In genomic region chr3:71523628-71524027, GRCh38 we compare ENCODE assay signal across 18 cellular contexts.
"Had no signal": no experiment of that assay in that cellular context is flagged by ENCODE, and none has a peak within 500 bp of the region (broad histone marks: within the 10 kb centered on the region; RNA-seq: fewer than 3 reads in every experiment).

No MANE protein-coding gene starts in this region.

- H3K27me3 ChIP-seq: adrenal gland, esophagus muscularis mucosa, gastroesophageal sphincter, vagina had no signal

- H3K4me3 ChIP-seq: adrenal gland, esophagus muscularis mucosa, gastroesophageal sphincter, mucosa of descending colon, thoracic aorta, vagina had no signal

- DNase-seq: activated CD4-positive, alpha-beta T cell treated with anti-CD3 and anti-CD28 coated beads for 36 hours; activated CD4-positive, alpha-beta T cell treated with anti-CD3 and anti-CD28 coated beads, Interleukin-2, amount 50 U/mL, for 4 hours; activated CD8-positive, alpha-beta memory T cell treated with anti-CD3 and anti-CD28 coated beads for 24 hours; activated CD8-positive, alpha-beta memory T cell treated with anti-CD3 and anti-CD28 coated beads, Interleukin-2, amount 50 U/mL, for 4 hours; activated naive CD4-positive, alpha-beta T cell; activated T-cell treated with anti-CD3 and anti-CD28 coated beads, Interleukin-2, amount 50 U/mL, for 24 hours; adrenal gland; effector memory CD8-positive, alpha-beta T cell; hypothalamus; mucosa of descending colon; occipital lobe; small intestine; stimulated activated CD4-positive, alpha-beta T cell treated with anti-CD3 and anti-CD28 coated beads, Interleukin-15, amount 100 ng/mL, for 24 hours; T-cell had no signal

- H3K9me3 ChIP-seq: adrenal gland, esophagus muscularis mucosa, gastroesophageal sphincter, mucosa of descending colon, thoracic aorta, vagina had no signal

- H3K27ac ChIP-seq: adrenal gland, esophagus muscularis mucosa, gastroesophageal sphincter, vagina had no signal

- H3K4me1 ChIP-seq: adrenal gland, vagina had no signal

- H3K36me3 ChIP-seq: adrenal gland, esophagus muscularis mucosa, gastroesophageal sphincter, thoracic aorta, vagina had no signal
